In genomic region chr4:148355442-148356123, GRCh38 we compare ENCODE assay signal across 18 cellular contexts.
A peak's percentile ranks its signal among the peaks of the same experiment; 100 is the strongest.
DNase-seq lines count a peak whose midpoint lies in the region; ATAC-seq lines count a peak whose summit lies in the region.
"Had no signal": no experiment of that assay in that cellular context is flagged by ENCODE, and none has a peak within 500 bp of the region (broad histone marks: within the 10 kb centered on the region; RNA-seq: fewer than 3 reads in every experiment).

No MANE protein-coding gene starts in this region.

- H3K27me3 Mint-ChIP-seq in activated naive CD4-positive, alpha-beta T cell treated with anti-CD3 and anti-CD28 coated beads for 36 hours (ENCODE audit: low read depth), result no peaks in the 10 kb centered on the region
- H3K27me3 Mint-ChIP-seq in activated T-helper 17 cell treated with anti-CD3 and anti-CD28 coated beads, Interleukin-2, amount 50 U/mL, for 72 hours, result no peaks in the 10 kb centered on the region

- no peak for DNase-seq in activated naive CD4-positive, alpha-beta T cell treated with anti-CD3 and anti-CD28 coated beads for 36 hours
- no peak for DNase-seq in activated naive CD4-positive, alpha-beta T cell treated with anti-CD3 and anti-CD28 coated beads, Interleukin-2, amount 50 U/mL, for 16 hours
- DNase-seq in kidney tubule cell (ENCODE audit: low spot score) (peak; percentile 41), SKM-1 (lab: John Stamatoyannopoulos, UW; ENCODE audit: unreplicated experiment) (no peak)
- DNase-seq: activated CD8-positive, alpha-beta memory T cell treated with anti-CD3 and anti-CD28 coated beads, Interleukin-2, amount 50 U/mL, for 48 hours; head of caudate nucleus; KG1; kidney glomerular epithelial cell; NCI-H1092 treated with DMSO at 0.1 percent for 48 hours; NCI-H2227 treated with DMSO at 0.1 percent for 48 hours; tibial artery had no signal

- H3K4me3 Mint-ChIP-seq in activated naive CD4-positive, alpha-beta T cell treated with anti-CD3 and anti-CD28 coated beads for 36 hours, result peak overlapping the region; percentile 6
- H3K4me3 Mint-ChIP-seq in activated T-helper 17 cell treated with anti-CD3 and anti-CD28 coated beads, Interleukin-2, amount 50 U/mL, for 72 hours, result peak overlapping the region; percentile 43
- H3K4me3 Mint-ChIP-seq: nephron had no signal

- no peaks in the 10 kb centered on the region for H3K36me3 ChIP-seq in subcutaneous abdominal adipose tissue (ENCODE audit: control insufficient read depth in 5 of 5, insufficient read depth in 5 of 5, low read length in 5 of 5)
- H3K36me3 ChIP-seq: ascending aorta, tibial artery had no signal

- no peaks in the 10 kb centered on the region for H3K9me3 ChIP-seq in subcutaneous abdominal adipose tissue (ENCODE audit: control insufficient read depth in 5 of 5, low read length in 5 of 5)
- H3K9me3 ChIP-seq: ascending aorta, tibial artery had no signal

- H3K27ac ChIP-seq in subcutaneous abdominal adipose tissue (ENCODE audit: low read depth, low read length), result peak overlapping the region; percentile 14
- H3K27ac ChIP-seq: ascending aorta, tibial artery, VCaP had no signal

- no peaks in the 10 kb centered on the region for H3K36me3 Mint-ChIP-seq in activated naive CD4-positive, alpha-beta T cell treated with anti-CD3 and anti-CD28 coated beads for 36 hours (ENCODE audit: low read depth)
- no peaks in the 10 kb centered on the region for H3K36me3 Mint-ChIP-seq in activated T-helper 17 cell treated with anti-CD3 and anti-CD28 coated beads, Interleukin-2, amount 50 U/mL, for 72 hours (ENCODE audit: low read depth)

- no peak overlapping the region for H3K27ac Mint-ChIP-seq in activated naive CD4-positive, alpha-beta T cell treated with anti-CD3 and anti-CD28 coated beads for 36 hours
- peak overlapping the region; percentile 15 for H3K27ac Mint-ChIP-seq in activated T-helper 17 cell treated with anti-CD3 and anti-CD28 coated beads, Interleukin-2, amount 50 U/mL, for 72 hours

- H3K9me3 Mint-ChIP-seq in activated naive CD4-positive, alpha-beta T cell treated with anti-CD3 and anti-CD28 coated beads for 36 hours, result no peaks in the 10 kb centered on the region
- H3K9me3 Mint-ChIP-seq in activated T-helper 17 cell treated with anti-CD3 and anti-CD28 coated beads, Interleukin-2, amount 50 U/mL, for 72 hours, result no peaks in the 10 kb centered on the region
- H3K9me3 Mint-ChIP-seq: nephron had no signal

- peak; percentile 64 for ATAC-seq in activated T-helper 17 cell treated with anti-CD3 and anti-CD28 coated beads, Interleukin-2, amount 50 U/mL, for 72 hours (replicated peaks)
- ATAC-seq in HG02610 (IDR thresholded peaks at IDR 0.05; ENCODE audit: unreplicated experiment), result no peak
- ATAC-seq in HG02852 (IDR thresholded peaks at IDR 0.05; ENCODE audit: unreplicated experiment), result no peak

- H3K4me1 Mint-ChIP-seq in activated naive CD4-positive, alpha-beta T cell treated with anti-CD3 and anti-CD28 coated beads for 36 hours (ENCODE audit: low read depth), result peaks cover 40% of the 10 kb centered on the region
- H3K4me1 Mint-ChIP-seq in activated T-helper 17 cell treated with anti-CD3 and anti-CD28 coated beads, Interleukin-2, amount 50 U/mL, for 72 hours, result peaks cover 11% of the 10 kb centered on the region

- H3K4me1 ChIP-seq in subcutaneous abdominal adipose tissue (ENCODE audit: control insufficient read depth in 5 of 5, insufficient read depth in 5 of 5, low read length in 5 of 5), result peaks cover 0 to 11% (median 0%) of the 10 kb centered on the region in 5 donors
- H3K4me1 ChIP-seq: tibial artery had no signal

- CTCF ChIA-PET in activated naive CD4-positive, alpha-beta T cell treated with anti-CD3 and anti-CD28 coated beads for 36 hours (lab: Charles Lee), result interaction anchor here (0.6 kb wide), 1 partner anchor 428 kb away, joined by 3 read pairs; no protein-coding TSS in a partner anchor

- peak overlapping the region in 2 of 5 donors; percentile 18 to 39 for H3K4me3 ChIP-seq in subcutaneous abdominal adipose tissue (ENCODE audit: low read depth in 1 of 5, low read length in 5 of 5)
- H3K4me3 ChIP-seq: ascending aorta, tibial artery had no signal

- intact Hi-C loops in activated naive CD4-positive, alpha-beta T cell treated with anti-CD3 and anti-CD28 coated beads for 36 hours (cut with micrococcal nuclease), result loop anchor here (2.0 kb wide), 1 partner anchor 13 kb away; no protein-coding TSS in a partner anchor

- H3K9ac ChIP-seq in subcutaneous abdominal adipose tissue (ENCODE audit: low read length in 5 of 5), result no peak overlapping the region

- H3K27me3 ChIP-seq in subcutaneous abdominal adipose tissue (ENCODE audit: control insufficient read depth in 5 of 5, insufficient read depth in 4 of 5, low read length in 5 of 5), result no peaks in the 10 kb centered on the region
- H3K27me3 ChIP-seq: ascending aorta, tibial artery had no signal
